ENCODE assay signal across 13 cellular contexts in genomic region chr7:43694399-43694748, GRCh38. TPM values are rescaled to one million over a fixed set of nuclear protein-coding genes. Genes with fewer than 3 reads are reported as not detected.
DNase-seq lines count a peak whose midpoint lies in the region; TF ChIP-seq lines count a peak whose summit lies in the region.
"Had no signal": no experiment of that assay in that cellular context is flagged by ENCODE, and none has a peak within 500 bp of the region (broad histone marks: within the 10 kb centered on the region; RNA-seq: fewer than 3 reads in every experiment).

No MANE protein-coding gene starts in this region.

- peaks cover 28% of the 10 kb centered on the region for H3K4me1 Mint-ChIP-seq in activated T-cell treated with anti-CD3 and anti-CD28 coated beads, Interleukin-2, amount 50 U/mL, for 24 hours (ENCODE audit: low read depth)

- H3K36me3 ChIP-seq in PC-9 (ENCODE audit: low read depth), result peaks cover 15% of the 10 kb centered on the region; the same call in 1 of the 2 replicates
- H3K36me3 ChIP-seq in osteoblast (ENCODE audit: insufficient read depth, low read length), result no peaks in the 10 kb centered on the region
- no peaks in the 10 kb centered on the region for H3K36me3 ChIP-seq in suprapubic skin

- no peaks in the 10 kb centered on the region for H3K9me3 Mint-ChIP-seq in activated T-cell treated with anti-CD3 and anti-CD28 coated beads, Interleukin-2, amount 50 U/mL, for 24 hours
- H3K9me3 Mint-ChIP-seq: activated naive CD8-positive, alpha-beta T cell treated with anti-CD3 and anti-CD28 coated beads, Interleukin-2, amount 50 U/mL, for 24 hours; naive B cell; stimulated activated naive CD8-positive, alpha-beta T cell treated with anti-CD3 and anti-CD28 coated beads, Interleukin-15, amount 100 ng/mL, for 72 hours had no signal

- DNase-seq in Daoy (ENCODE audit: low read depth) (peak; percentile 33), PC-9 (peak in 1 of 2 experiments; percentile 42), dermis blood vessel endothelial cell (peak; percentile 31), osteoblast (ENCODE audit: insufficient read length, low spot score, missing footprints) (peak; percentile 76), suprapubic skin (ENCODE audit: low spot score in 2 of 2) (no peak), NCI-H1694 (lab: John Stamatoyannopoulos, UW) (no peak)
- DNase-seq in activated T-cell treated with anti-CD3 and anti-CD28 coated beads, Interleukin-2, amount 50 U/mL, for 24 hours, result no peak
- no peak for DNase-seq in activated CD4-positive, alpha-beta T cell treated with anti-CD3 and anti-CD28 coated beads for 1 hour
- DNase-seq: activated naive CD8-positive, alpha-beta T cell treated with anti-CD3 and anti-CD28 coated beads, Interleukin-2, amount 50 U/mL, for 24 hours; glutamatergic neuron; left colon; naive B cell; stimulated activated naive CD8-positive, alpha-beta T cell treated with anti-CD3 and anti-CD28 coated beads, Interleukin-15, amount 100 ng/mL, for 72 hours had no signal

- H3K27me3 ChIP-seq in PC-9 (ENCODE audit: insufficient read depth, low read depth) (no peaks in the 10 kb centered on the region), osteoblast (ENCODE audit: insufficient read depth, low read length) (no peaks in the 10 kb centered on the region), suprapubic skin (no peaks in the 10 kb centered on the region)

- H3K27ac Mint-ChIP-seq in activated T-cell treated with anti-CD3 and anti-CD28 coated beads, Interleukin-2, amount 50 U/mL, for 24 hours, result no peak overlapping the region
- H3K27ac Mint-ChIP-seq: activated naive CD8-positive, alpha-beta T cell treated with anti-CD3 and anti-CD28 coated beads, Interleukin-2, amount 50 U/mL, for 24 hours; naive B cell; stimulated activated naive CD8-positive, alpha-beta T cell treated with anti-CD3 and anti-CD28 coated beads, Interleukin-15, amount 100 ng/mL, for 72 hours had no signal

- no peak overlapping the region for H2AFZ ChIP-seq in PC-9
- H2AFZ ChIP-seq in osteoblast (ENCODE audit: low read length), result peak overlapping the region; percentile 34

- H3K9me3 ChIP-seq in PC-9 (ENCODE audit: insufficient read depth, low read depth) (peaks cover 4% of the 10 kb centered on the region; the same call in 1 of the 2 replicates), osteoblast (ENCODE audit: low read depth, low read length) (no peaks in the 10 kb centered on the region), suprapubic skin (no peaks in the 10 kb centered on the region)

- BruUV-seq in PC-9 (replicated peaks; lab: Mats Ljungman, UMichigan), result no TSS peak

- 97% methylated on average over 2 of the region's 2 CpGs for WGBS in suprapubic skin

- intact Hi-C loops in PC-9 (cut with micrococcal nuclease; ENCODE audit: unreplicated experiment), result no loop called here

- H4K20me1 ChIP-seq in PC-9 (ENCODE audit: insufficient read depth), result no peaks in the 10 kb centered on the region
- H4K20me1 ChIP-seq in osteoblast (ENCODE audit: insufficient read depth, low read length), result no peaks in the 10 kb centered on the region

- no peak for TF ChIP-seq EP300 in suprapubic skin (IDR thresholded peaks at IDR 0.05)

- H3K4me2 ChIP-seq in PC-9 (no peak overlapping the region; the same call in 1 of the 2 replicates), osteoblast (ENCODE audit: insufficient read depth, low read length) (peak overlapping the region; percentile 78)

- no peak for TF ChIP-seq POLR2A in suprapubic skin (IDR thresholded peaks at IDR 0.05)

- CTCF ChIA-PET in PC-9 (lab: Charles Lee), result interaction anchor here (1.6 kb wide), 1 partner anchor 112 kb away, joined by 7 read pairs; the partner anchor contains the start of gene STK17A

- H3K79me2 ChIP-seq in PC-9 (ENCODE audit: low read depth), result peaks cover 97% of the 10 kb centered on the region
- peaks cover 81% of the 10 kb centered on the region for H3K79me2 ChIP-seq in osteoblast (ENCODE audit: insufficient read depth, low read length)

- no peaks in the 10 kb centered on the region for H3K9me2 ChIP-seq in PC-9 (ENCODE audit: insufficient read depth)

- H3K4me1 ChIP-seq in PC-9 (replicated peaks; ENCODE audit: insufficient read depth) (peaks cover 27% of the 10 kb centered on the region), osteoblast (ENCODE audit: insufficient read depth, low read length) (peaks cover 47% of the 10 kb centered on the region), suprapubic skin (peaks cover 5% of the 10 kb centered on the region)

- no peaks in the 10 kb centered on the region; the same call in 1 of the 2 replicates for H3F3A ChIP-seq in PC-9 (ENCODE audit: insufficient read depth, low read depth)

- peaks cover 3% of the 10 kb centered on the region for H3K36me3 Mint-ChIP-seq in activated T-cell treated with anti-CD3 and anti-CD28 coated beads, Interleukin-2, amount 50 U/mL, for 24 hours (ENCODE audit: low read depth)
- H3K36me3 Mint-ChIP-seq: naive B cell had no signal

- H3K4me3 ChIP-seq in PC-9 (no peak overlapping the region), osteoblast (ENCODE audit: insufficient read depth, low read length) (peak overlapping the region; percentile 11), suprapubic skin (no peak overlapping the region)

- POLR2A ChIA-PET in PC-9 (lab: Charles Lee; ENCODE audit: unreplicated experiment), result interaction anchor here (0.6 kb wide), 1 partner anchor 73 kb away, joined by 3 read pairs; no protein-coding TSS in a partner anchor

- H3K27ac ChIP-seq in PC-9 (peak overlapping the region; percentile 4; the same call in 1 of the 2 replicates), osteoblast (ENCODE audit: low read depth, low read length) (peak overlapping the region; percentile 84), suprapubic skin (no peak overlapping the region)

- TF ChIP-seq CTCF in PC-9 (conservative IDR thresholded peaks at IDR 0.05) (no peak), osteoblast (IDR thresholded peaks at IDR 0.05; ENCODE audit: extremely low read depth, low read depth, low read length) (no peak), suprapubic skin (IDR thresholded peaks at IDR 0.05) (no peak)

- H3K4me3 Mint-ChIP-seq in activated T-cell treated with anti-CD3 and anti-CD28 coated beads, Interleukin-2, amount 50 U/mL, for 24 hours, result no peak overlapping the region
- H3K4me3 Mint-ChIP-seq: activated naive CD8-positive, alpha-beta T cell treated with anti-CD3 and anti-CD28 coated beads, Interleukin-2, amount 50 U/mL, for 24 hours; naive B cell; stimulated activated naive CD8-positive, alpha-beta T cell treated with anti-CD3 and anti-CD28 coated beads, Interleukin-15, amount 100 ng/mL, for 72 hours had no signal

- H3K27me3 Mint-ChIP-seq in activated T-cell treated with anti-CD3 and anti-CD28 coated beads, Interleukin-2, amount 50 U/mL, for 24 hours, result no peaks in the 10 kb centered on the region
- H3K27me3 Mint-ChIP-seq: activated naive CD8-positive, alpha-beta T cell treated with anti-CD3 and anti-CD28 coated beads, Interleukin-2, amount 50 U/mL, for 24 hours; naive B cell; stimulated activated naive CD8-positive, alpha-beta T cell treated with anti-CD3 and anti-CD28 coated beads, Interleukin-15, amount 100 ng/mL, for 72 hours had no signal

RNA-seq across cellular contexts. Expression of gene COA1, which starts 34.9 kb away (rescaled TPM):
- total RNA-seq in Daoy (2014; rRNA removed; shearing (Covaris generic)), result 137 and 162 TPM in 2 replicates
- total RNA-seq in PC-9 (2021) (128 and 151 TPM in 2 replicates), dermis blood vessel endothelial cell (37.2 and 47.3 TPM in 2 replicates), osteoblast (34.0 and 39.2 TPM in 2 replicates), suprapubic skin (100 to 1,000 TPM in 1 of 4 donors, 10 to 100 TPM in 3; 35.3 to 775 (median 40.0) TPM)

Comparison
In these comparisons a context has a peak if more than half of its experiments do, and no peak if none do; other contexts are left out.
1. DNase-seq: peak in Daoy (single experiment), dermis blood vessel endothelial cell (single experiment) and osteoblast (single experiment); none in suprapubic skin (0 of 2), activated T-cell treated with anti-CD3 and anti-CD28 coated beads, Interleukin-2, amount 50 U/mL, for 24 hours (single experiment), activated CD4-positive, alpha-beta T cell treated with anti-CD3 and anti-CD28 coated beads for 1 hour (single experiment) and NCI-H1694 (single experiment).